In genomic region chr9:107334103-107334776, GRCh38 we compare ENCODE assay signal across 16 cellular contexts. TPM values are rescaled to one million over a fixed set of nuclear protein-coding genes. Genes with fewer than 3 reads are reported as not detected.
A peak's percentile ranks its signal among the peaks of the same experiment; 100 is the strongest.
DNase-seq lines count a peak whose midpoint lies in the region; ATAC-seq, FAIRE-seq and TF ChIP-seq lines count a peak whose summit lies in the region.
"Had no signal": no experiment of that assay in that cellular context is flagged by ENCODE, and none has a peak within 500 bp of the region (broad histone marks: within the 10 kb centered on the region; RNA-seq: fewer than 3 reads in every experiment).

No MANE protein-coding gene starts in this region.

- H2AFZ ChIP-seq in H1 (ENCODE audit: low read length) = no peak overlapping the region

- H4K20me1 ChIP-seq in H1 (replicated peaks in 1 of 2; ENCODE audit: control insufficient read depth in 1 of 2, insufficient read depth in 2 of 2, low read length in 2 of 2) = peaks cover 3 to 4% of the 10 kb centered on the region in 2 experiments

- H3K14ac ChIP-seq in H1 (ENCODE audit: insufficient read length) = no peak overlapping the region

- no peak overlapping the region for H3K23ac ChIP-seq in H1 (ENCODE audit: insufficient read length)

- no peaks in the 10 kb centered on the region for H3K27me3 Mint-ChIP-seq in progenitor cell of endocrine pancreas
- H3K27me3 Mint-ChIP-seq: CD8-positive, alpha-beta memory T cell had no signal

- no peaks in the 10 kb centered on the region; the same call in 1 of the 2 replicates for H3K79me1 ChIP-seq in H1 (ENCODE audit: low read depth, low read length)

- peak overlapping the region; percentile 86 for H3K27ac Mint-ChIP-seq in progenitor cell of endocrine pancreas

- no peak overlapping the region for H3K18ac ChIP-seq in H1 (ENCODE audit: extremely low read depth, low read length)

- H3K36me3 ChIP-seq in cardiac muscle cell (peaks cover 33% of the 10 kb centered on the region), heart left ventricle (peaks cover 0 to 65% (median 59%) of the 10 kb centered on the region in 9 donors), SK-N-MC (ENCODE audit: insufficient read depth, low read length) (peaks cover 72% of the 10 kb centered on the region), H1 (ENCODE audit: control insufficient read depth in 2 of 4, insufficient read depth in 4 of 4, low read length in 3 of 4) (peaks cover 2 to 62% (median 33%) of the 10 kb centered on the region in 4 experiments; a peak in 7 of 8 replicates), tibial nerve (peaks cover 0 to 55% (median 9%) of the 10 kb centered on the region in 3 donors)

- no peak overlapping the region for H4K5ac ChIP-seq in H1 (ENCODE audit: insufficient read length, low read depth, low read length)

- H2AK5ac ChIP-seq in H1 (ENCODE audit: low read depth, low read length) = no peak overlapping the region

- H2BK5ac ChIP-seq in H1 (ENCODE audit: low read depth, low read length) = no peak overlapping the region

- 92 to 95% (median 93%) methylated on average over 4 of the region's 4 CpGs for WGBS in heart left ventricle, 4 donors
- WGBS in H1 (ENCODE audit: extremely low coverage in 1 of 2, insufficient coverage in 1 of 2, insufficient read length in 1 of 2, insufficient replicate concordance in 2 of 2, low coverage in 1 of 2, low lambda C conversion rate in 2 of 2, missing lambda C conversion rate in 1 of 2), 2 experiments = 87% methylated on average over 4 of the region's 4 CpGs; no CpG with 5 or more reads in 1 of the 2 experiments
- 93% methylated on average over 4 of the region's 4 CpGs for WGBS in tibial nerve, 2 donors

- H3K9ac ChIP-seq in SK-N-MC (ENCODE audit: insufficient read length) (no peak overlapping the region), H1 (replicated peaks in 1 of 4; ENCODE audit: extremely low read depth in 1 of 4, low read depth in 3 of 4, low read length in 3 of 4) (no peak overlapping the region)
- H3K9ac ChIP-seq: BLaER1 had no signal

- no peak overlapping the region for H3K4me3 ChIP-seq in cardiac muscle cell
- no peak overlapping the region for H3K4me3 ChIP-seq in heart left ventricle
- H3K4me3 ChIP-seq in SK-N-MC = no peak overlapping the region
- no peak overlapping the region for H3K4me3 ChIP-seq in H1 (ENCODE audit: extremely low read depth in 1 of 4, insufficient read depth in 2 of 4, low read depth in 3 of 4, low read length in 4 of 4)
- no peak overlapping the region for H3K4me3 ChIP-seq in tibial nerve
- H3K4me3 ChIP-seq: BLaER1 had no signal

- H3K27ac ChIP-seq in cardiac muscle cell (peak overlapping the region; percentile 8), heart left ventricle (no peak overlapping the region), SK-N-MC (0 out of 2 replicates have a peak overlapping the region, but pooled peaks have one; percentile 7), H1 (ENCODE audit: low read depth, low read length) (no peak overlapping the region), tibial nerve (no peak overlapping the region)
- H3K27ac ChIP-seq: BLaER1 had no signal

- H3K27me3 ChIP-seq in cardiac muscle cell = no peaks in the 10 kb centered on the region
- H3K27me3 ChIP-seq in heart left ventricle = no peaks in the 10 kb centered on the region
- no peaks in the 10 kb centered on the region for H3K27me3 ChIP-seq in H1 (replicated peaks in 1 of 4; ENCODE audit: control insufficient read depth in 3 of 4, extremely low read depth in 1 of 4, insufficient read depth in 3 of 4, low read length in 3 of 4)
- H3K27me3 ChIP-seq in tibial nerve = no peaks in the 10 kb centered on the region
- H3K27me3 ChIP-seq: BLaER1 had no signal

- DNase-seq in cardiac muscle cell (ENCODE audit: low read depth in 1 of 2, low spot score in 1 of 2) (no peak), heart left ventricle (no peak), SK-N-MC (ENCODE audit: low read depth, low spot score) (no peak), H1 (ENCODE audit: low read depth in 1 of 2, low spot score in 2 of 2) (no peak), progenitor cell of endocrine pancreas (ENCODE audit: low spot score, unreplicated experiment) (no peak), tibial nerve (ENCODE audit: low spot score in 2 of 2) (no peak), NCI-H1092 (lab: John Stamatoyannopoulos, UW) (no peak)
- DNase-seq: CD8-positive, alpha-beta memory T cell; DMS53; H7; NCI-H1105 treated with DMSO at 0.1 percent for 48 hours; NCI-H1694 had no signal

- no peak overlapping the region for H3K56ac ChIP-seq in H1 (replicated peaks; ENCODE audit: insufficient read length, low read depth, low read length)

- no peak overlapping the region for H2BK12ac ChIP-seq in H1 (ENCODE audit: low read depth, low read length)

- intact Hi-C loops in heart left ventricle (cut with DNase I) = loop anchor here in 3 of 10 donors (10.0 kb wide), 3 partner anchors 49 to 169 kb away; partner anchors contain the start of gene RAD23B (in 1 of the 3)

- H2BK20ac ChIP-seq in H1 (ENCODE audit: low read length) = no peak overlapping the region

- H3K9me3 ChIP-seq in cardiac muscle cell (ENCODE audit: low read depth) (no peaks in the 10 kb centered on the region), heart left ventricle (no peaks in the 10 kb centered on the region), SK-N-MC (ENCODE audit: low read depth, low read length) (no peaks in the 10 kb centered on the region), H1 (ENCODE audit: insufficient read depth in 2 of 2, low read depth in 1 of 2, low read length in 1 of 2) (no peaks in the 10 kb centered on the region), tibial nerve (no peaks in the 10 kb centered on the region)
- H3K9me3 ChIP-seq: BLaER1 had no signal

- FAIRE-seq in H1 (lab: Jason Lieb, UNC) = no peak
- FAIRE-seq: RCC 7860 had no signal

- TF ChIP-seq RAD21 in H1 (IDR thresholded peaks at IDR 0.05 in 1 of 2, conservative IDR thresholded peaks at IDR 0.05 in 1 of 2; ENCODE audit: low read depth in 2 of 2, low read length in 2 of 2) = no peak

- ATAC-seq in heart left ventricle (no peak), GM19324 (IDR thresholded peaks at IDR 0.05; ENCODE audit: low FRiP score, unreplicated experiment) (no peak)
- ATAC-seq: Right ventricle myocardium inferior had no signal

- no peak for TF ChIP-seq CTCF in cardiac muscle cell (IDR thresholded peaks at IDR 0.05; ENCODE audit: low read depth, low read length)
- TF ChIP-seq CTCF in heart left ventricle (IDR thresholded peaks at IDR 0.05) = no peak
- TF ChIP-seq CTCF in H1 (IDR thresholded peaks at IDR 0.05; ENCODE audit: control extremely low read depth in 1 of 3, insufficient read depth in 1 of 3, low read depth in 1 of 3, low read length in 3 of 3) = no peak
- TF ChIP-seq CTCF in progenitor cell of endocrine pancreas (IDR thresholded peaks at IDR 0.05; ENCODE audit: unreplicated experiment) = no peak
- TF ChIP-seq CTCF in tibial nerve (IDR thresholded peaks at IDR 0.05) = no peak

- H3K4me2 ChIP-seq in H1 (ENCODE audit: insufficient read depth in 1 of 2, low read depth in 2 of 2, low read length in 2 of 2) = no peak overlapping the region
- H3K4me2 ChIP-seq: BLaER1 had no signal

- no peak overlapping the region for H3K4ac ChIP-seq in H1 (replicated peaks; ENCODE audit: insufficient read length, low read depth, low read length)

- POLR2A ChIA-PET in H1 (lab: Charles Lee; ENCODE audit: partially characterized antibody) = interaction anchor here (0.9 to 1.9 kb wide), 5 partner anchors 13 to 74 kb away, joined by 3 to 7 read pairs (median 3); no protein-coding TSS in a partner anchor

- TF ChIP-seq POLR2A in heart left ventricle (IDR thresholded peaks at IDR 0.05) (no peak), H1 (IDR thresholded peaks at IDR 0.05; ENCODE audit: control extremely low read depth in 1 of 2, low read depth in 2 of 2, low read length in 2 of 2) (no peak), tibial nerve (IDR thresholded peaks at IDR 0.05) (no peak)

- H3K4me1 ChIP-seq in cardiac muscle cell (ENCODE audit: low read depth) (no peaks in the 10 kb centered on the region), heart left ventricle (peaks cover 0 to 27% (median 10%) of the 10 kb centered on the region in 12 donors), H1 (replicated peaks in 1 of 4; ENCODE audit: control insufficient read depth in 3 of 4, insufficient read depth in 4 of 4, low read length in 3 of 4) (no peaks in the 10 kb centered on the region), tibial nerve (peaks cover 0 to 18% (median 0%) of the 10 kb centered on the region in 4 donors)
- H3K4me1 ChIP-seq: BLaER1 had no signal

- H3K36me3 Mint-ChIP-seq in progenitor cell of endocrine pancreas (ENCODE audit: insufficient read depth) = peaks cover 36% of the 10 kb centered on the region

- H3K9me3 Mint-ChIP-seq in progenitor cell of endocrine pancreas (ENCODE audit: low read depth) = no peaks in the 10 kb centered on the region
- H3K9me3 Mint-ChIP-seq: CD8-positive, alpha-beta memory T cell had no signal

- no peak overlapping the region for H3K4me3 Mint-ChIP-seq in progenitor cell of endocrine pancreas (ENCODE audit: low read depth)
- H3K4me3 Mint-ChIP-seq: CD8-positive, alpha-beta memory T cell had no signal

- no peaks in the 10 kb centered on the region for H3K4me1 Mint-ChIP-seq in progenitor cell of endocrine pancreas (ENCODE audit: low read depth)

- H3K23me2 ChIP-seq in H1 (ENCODE audit: low read depth, low read length) = no peaks in the 10 kb centered on the region

- no peak overlapping the region for H4K91ac ChIP-seq in H1 (replicated peaks; ENCODE audit: insufficient read length, low read length)

- H2BK120ac ChIP-seq in H1 (replicated peaks; ENCODE audit: low read depth, low read length) = no peak overlapping the region

- CTCF ChIA-PET in H1 (lab: Charles Lee; ENCODE audit: partially characterized antibody) = interaction anchor here (0.6 to 1.3 kb wide), 4 partner anchors 11 to 35 kb away, joined by 3 to 5 read pairs (median 4); no protein-coding TSS in a partner anchor

- TF ChIP-seq EP300 in H1 (IDR thresholded peaks at IDR 0.05; ENCODE audit: borderline replicate concordance in 1 of 2, low read depth in 2 of 2, low read length in 2 of 2) = no peak
- no peak for TF ChIP-seq EP300 in tibial nerve (IDR thresholded peaks at IDR 0.05)

- H4K8ac ChIP-seq in H1 (ENCODE audit: extremely low read depth, insufficient read depth, low read length) = no peak overlapping the region

- no peak overlapping the region for H2BK15ac ChIP-seq in H1 (ENCODE audit: low read length)

- H3K79me2 ChIP-seq in H1 (ENCODE audit: control insufficient read depth in 1 of 2, insufficient read depth in 2 of 2, low read length in 2 of 2) = no peaks in the 10 kb centered on the region

RNA-seq across cellular contexts. Expression of gene RAD23B, which starts 51.2 kb away (rescaled TPM):
- total RNA-seq in cardiac muscle cell = 84.7 and 88.5 TPM in 2 replicates
- 11.7 and 13.6 TPM in 2 replicates for polyA plus RNA-seq in cardiac muscle cell
- 100 to 1,000 TPM in 6 of 9 donors, 10 to 100 TPM in 3; 84.4 to 144 (median 105) TPM for total RNA-seq in heart left ventricle
- polyA plus RNA-seq in heart left ventricle = 100 to 1,000 TPM in 1 of 2 donors, 10 to 100 TPM in 1; 39.8 to 111 TPM
- 162 and 165 TPM in 2 replicates for total RNA-seq in H1 (2021; fragmentation: NEBNext Ultra II Directional; extraction: Animal tissue kit (Norgen Biotek cat#: 25700))
- 91.9 and 97.1 TPM in 2 replicates for polyA plus RNA-seq in H1 (2011; rRNA removed)
- polyA plus RNA-seq in H1 (2011; cell fraction: cytosol; rRNA removed) = 131 TPM
- 107 TPM for polyA plus RNA-seq in H1 (2011; cell fraction: nucleus; rRNA removed)
- polyA plus RNA-seq in H1 (2012, experiment 1 of 2) = 92.8 to 135 TPM (median 97.9 TPM) in 4 replicates
- polyA plus RNA-seq in H1 (2012, experiment 2 of 2) = 18.8 TPM
- 113 TPM for polyA plus RNA-seq in H1 (2013, experiment 1 of 2)
- 121 TPM for polyA plus RNA-seq in H1 (2013, experiment 2 of 2)
- 183 and 188 TPM in 2 replicates for polyA minus RNA-seq in H1 (2011; rRNA and poly(A)+ RNA removed)
- polyA minus RNA-seq in H1 (2011; cell fraction: cytosol; rRNA and poly(A)+ RNA removed) = 187 TPM
- polyA minus RNA-seq in H1 (2011; cell fraction: nucleus; rRNA and poly(A)+ RNA removed) = 75.9 TPM
- 153 and 171 TPM in 2 replicates for total RNA-seq in progenitor cell of endocrine pancreas
- total RNA-seq in tibial nerve = 10 to 100 TPM; 87.3 to 98.6 (median 93.1) TPM

Comparison
In these comparisons a context has a peak if more than half of its experiments do, and no peak if none do; other contexts are left out.
1. H3K27ac ChIP-seq: peak in cardiac muscle cell (single experiment) and SK-N-MC (single experiment); none in heart left ventricle (0 of 12), H1 (single experiment) and tibial nerve (0 of 4).